ENCODE assay signal across 11 cellular contexts in the genomic region with DNA sequence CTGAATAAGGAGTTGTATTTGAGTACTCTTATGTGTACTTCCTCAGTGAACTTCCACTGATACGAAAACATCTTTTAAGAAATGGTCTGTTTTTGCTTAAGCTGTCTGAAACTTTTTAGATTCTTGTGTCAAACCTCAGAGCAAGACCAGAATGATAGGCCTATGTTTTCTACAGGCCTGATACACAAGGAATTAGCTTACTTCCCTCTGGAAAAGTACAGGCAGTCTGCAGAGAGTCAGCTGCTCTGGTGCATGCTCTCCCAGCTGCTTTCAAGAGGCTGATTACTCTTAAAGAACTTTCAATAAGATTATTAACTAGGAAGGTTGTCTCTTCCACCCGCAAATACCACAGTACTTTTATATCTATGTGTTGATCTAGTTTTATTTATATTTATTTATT. TPM values are rescaled to one million over a fixed set of nuclear protein-coding genes. Genes with fewer than 3 reads are reported as not detected.
DNase-seq lines count a peak whose midpoint lies in the region; ATAC-seq and TF ChIP-seq lines count a peak whose summit lies in the region.
"Had no signal": no experiment of that assay in that cellular context is flagged by ENCODE, and none has a peak within 500 bp of the region (broad histone marks: within the 10 kb centered on the region; RNA-seq: fewer than 3 reads in every experiment).

No MANE protein-coding gene starts in this region.

- in situ Hi-C loops in GM13977 (cut with MboI; ENCODE audit: low pct_unique_long_range_greater_than_20kb, low sequenced_read_pairs, unreplicated experiment): no loop called here

- H2AFZ ChIP-seq in GM23338: no peak overlapping the region

- peak overlapping the region in 1 of 3 donors; percentile 10 for H3K9ac ChIP-seq in skeletal muscle tissue (ENCODE audit: low read depth in 1 of 3, low read length in 3 of 3)

- H3K9me3 Mint-ChIP-seq in GM23338 (no peaks in the 10 kb centered on the region), brain (peaks cover 0 to 2% (median 0%) of the 10 kb centered on the region in 5 experiments)
- H3K9me3 Mint-ChIP-seq: HFFc6 had no signal

- H3K27ac ChIP-seq in GM23338 (ENCODE audit: low read depth): no peak overlapping the region
- peak overlapping the region; percentile 62 for H3K27ac ChIP-seq in skeletal muscle tissue (ENCODE audit: low read depth, low read length)

- no peaks in the 10 kb centered on the region for H3K9me2 ChIP-seq in GM23338 (ENCODE audit: insufficient read depth)

- no peak for TF ChIP-seq POLR2A in lower leg skin (IDR thresholded peaks at IDR 0.05)

- H3K36me3 ChIP-seq in GM23338 (ENCODE audit: insufficient read depth) (no peaks in the 10 kb centered on the region), skeletal muscle tissue (ENCODE audit: control insufficient read depth in 3 of 3, insufficient read depth in 3 of 3, low read length in 3 of 3) (no peaks in the 10 kb centered on the region)

- peaks cover 23% of the 10 kb centered on the region for H4K20me1 ChIP-seq in GM23338 (replicated peaks; ENCODE audit: insufficient read depth)

- H3K27me3 ChIP-seq in GM23338 (ENCODE audit: insufficient read depth) (no peaks in the 10 kb centered on the region), skeletal muscle tissue (ENCODE audit: control insufficient read depth in 3 of 3, insufficient read depth in 3 of 3, low read length in 3 of 3) (no peaks in the 10 kb centered on the region)

- DNase-seq in GM23338 (ENCODE audit: low spot score) (no peak), left lobe of liver (ENCODE audit: low spot score) (no peak), NCI-H2171 treated with DMSO at 0.1 percent for 48 hours (lab: John Stamatoyannopoulos, UW) (no peak), lower leg skin (ENCODE audit: low spot score in 2 of 2) (no peak), NCI-H1092 treated with DMSO at 0.1 percent for 48 hours (lab: John Stamatoyannopoulos, UW) (no peak), GM13977 (ENCODE audit: low spot score) (no peak)
- DNase-seq: activated CD4-positive, alpha-beta T cell treated with anti-CD3 and anti-CD28 coated beads for 1 hour; activated gamma-delta T cell; HFFc6 had no signal

- peaks cover 9% of the 10 kb centered on the region for H3K4me1 ChIP-seq in GM23338 (ENCODE audit: insufficient read depth)
- peaks cover 7 to 25% (median 24%) of the 10 kb centered on the region in 3 donors for H3K4me1 ChIP-seq in skeletal muscle tissue (ENCODE audit: control insufficient read depth in 3 of 3, insufficient read depth in 3 of 3, low read length in 3 of 3)

- H3K27ac Mint-ChIP-seq in GM23338 (peak overlapping the region; percentile 71; the same call in 1 of the 2 replicates), brain (peak overlapping the region; percentile 55 to 93 (median 89))

- intact Hi-C loops in lower leg skin (cut with DNase I; ENCODE audit: low total_unique reads): no loop called here

- H3K36me3 Mint-ChIP-seq in GM23338 (ENCODE audit: low read depth) (peaks cover 3% of the 10 kb centered on the region; the same call in 2 of the 3 replicates), brain (peaks cover 42% of the 10 kb centered on the region)

- no peak overlapping the region for H3K4me3 ChIP-seq in GM23338
- no peak overlapping the region for H3K4me3 ChIP-seq in skeletal muscle tissue (ENCODE audit: low read length in 3 of 3)
- H3K4me3 ChIP-seq in lower leg skin (ENCODE audit: low read depth, poor library complexity, severe bottlenecking): no peak overlapping the region

- peaks cover 21% of the 10 kb centered on the region for H3K4me1 Mint-ChIP-seq in GM23338
- H3K4me1 Mint-ChIP-seq in brain: peaks cover 59% of the 10 kb centered on the region

- H3K4me2 ChIP-seq in GM23338: no peak overlapping the region

- H3F3A ChIP-seq in GM23338 (replicated peaks; ENCODE audit: low read depth): no peaks in the 10 kb centered on the region

- H3K27me3 Mint-ChIP-seq in GM23338 (ENCODE audit: insufficient read depth, low read depth, poor library complexity) (peaks cover 3% of the 10 kb centered on the region), brain (no peaks in the 10 kb centered on the region)

- TF ChIP-seq CTCF in GM23338 (conservative IDR thresholded peaks at IDR 0.05; ENCODE audit: low read depth in 2 of 2) (no peak), brain (conservative IDR thresholded peaks at IDR 0.05) (no peak), lower leg skin (IDR thresholded peaks at IDR 0.05) (no peak), GM13977 (IDR thresholded peaks at IDR 0.05; ENCODE audit: extremely low read depth, insufficient read depth, missing control alignments) (no peak)

- H3K4me3 Mint-ChIP-seq in GM23338 (no peak overlapping the region), brain (peak overlapping the region in 4 of 5 experiments; percentile 5 to 56 (median 18))
- H3K4me3 Mint-ChIP-seq: HFFc6 had no signal

- H3K79me2 ChIP-seq in GM23338 (replicated peaks; ENCODE audit: insufficient read depth): peaks cover 97% of the 10 kb centered on the region

- no peak for ATAC-seq in GM23338
- ATAC-seq in left lobe of liver: peak; percentile 16

- WGBS in lower leg skin, 2 donors: 39 to 53% methylated on average over 2 of the region's 2 CpGs

- no peaks in the 10 kb centered on the region for H3K9me3 ChIP-seq in skeletal muscle tissue (ENCODE audit: control insufficient read depth in 3 of 3, low read length in 3 of 3)

TF ChIP-seq in GM23338, 12 proteins besides CTCF, POLR2A, EP300 and RAD21:
- TF ChIP-seq EZH2phosphoT487 (IDR thresholded peaks at IDR 0.05; ENCODE audit: unreplicated experiment) (no peak), POLR2AphosphoS5 (IDR thresholded peaks at IDR 0.05; ENCODE audit: low read depth) (no peak), JUNB (IDR thresholded peaks at IDR 0.05; ENCODE audit: unreplicated experiment) (no peak), CREB1 (CRISPR knock-in tag; IDR thresholded peaks at IDR 0.05; ENCODE audit: low read depth) (no peak), NANOG (IDR thresholded peaks at IDR 0.05; ENCODE audit: borderline replicate concordance) (no peak), EZH2 (IDR thresholded peaks at IDR 0.05; ENCODE audit: low read depth, unreplicated experiment) (no peak)
- TF ChIP-seq, protein P1, sequence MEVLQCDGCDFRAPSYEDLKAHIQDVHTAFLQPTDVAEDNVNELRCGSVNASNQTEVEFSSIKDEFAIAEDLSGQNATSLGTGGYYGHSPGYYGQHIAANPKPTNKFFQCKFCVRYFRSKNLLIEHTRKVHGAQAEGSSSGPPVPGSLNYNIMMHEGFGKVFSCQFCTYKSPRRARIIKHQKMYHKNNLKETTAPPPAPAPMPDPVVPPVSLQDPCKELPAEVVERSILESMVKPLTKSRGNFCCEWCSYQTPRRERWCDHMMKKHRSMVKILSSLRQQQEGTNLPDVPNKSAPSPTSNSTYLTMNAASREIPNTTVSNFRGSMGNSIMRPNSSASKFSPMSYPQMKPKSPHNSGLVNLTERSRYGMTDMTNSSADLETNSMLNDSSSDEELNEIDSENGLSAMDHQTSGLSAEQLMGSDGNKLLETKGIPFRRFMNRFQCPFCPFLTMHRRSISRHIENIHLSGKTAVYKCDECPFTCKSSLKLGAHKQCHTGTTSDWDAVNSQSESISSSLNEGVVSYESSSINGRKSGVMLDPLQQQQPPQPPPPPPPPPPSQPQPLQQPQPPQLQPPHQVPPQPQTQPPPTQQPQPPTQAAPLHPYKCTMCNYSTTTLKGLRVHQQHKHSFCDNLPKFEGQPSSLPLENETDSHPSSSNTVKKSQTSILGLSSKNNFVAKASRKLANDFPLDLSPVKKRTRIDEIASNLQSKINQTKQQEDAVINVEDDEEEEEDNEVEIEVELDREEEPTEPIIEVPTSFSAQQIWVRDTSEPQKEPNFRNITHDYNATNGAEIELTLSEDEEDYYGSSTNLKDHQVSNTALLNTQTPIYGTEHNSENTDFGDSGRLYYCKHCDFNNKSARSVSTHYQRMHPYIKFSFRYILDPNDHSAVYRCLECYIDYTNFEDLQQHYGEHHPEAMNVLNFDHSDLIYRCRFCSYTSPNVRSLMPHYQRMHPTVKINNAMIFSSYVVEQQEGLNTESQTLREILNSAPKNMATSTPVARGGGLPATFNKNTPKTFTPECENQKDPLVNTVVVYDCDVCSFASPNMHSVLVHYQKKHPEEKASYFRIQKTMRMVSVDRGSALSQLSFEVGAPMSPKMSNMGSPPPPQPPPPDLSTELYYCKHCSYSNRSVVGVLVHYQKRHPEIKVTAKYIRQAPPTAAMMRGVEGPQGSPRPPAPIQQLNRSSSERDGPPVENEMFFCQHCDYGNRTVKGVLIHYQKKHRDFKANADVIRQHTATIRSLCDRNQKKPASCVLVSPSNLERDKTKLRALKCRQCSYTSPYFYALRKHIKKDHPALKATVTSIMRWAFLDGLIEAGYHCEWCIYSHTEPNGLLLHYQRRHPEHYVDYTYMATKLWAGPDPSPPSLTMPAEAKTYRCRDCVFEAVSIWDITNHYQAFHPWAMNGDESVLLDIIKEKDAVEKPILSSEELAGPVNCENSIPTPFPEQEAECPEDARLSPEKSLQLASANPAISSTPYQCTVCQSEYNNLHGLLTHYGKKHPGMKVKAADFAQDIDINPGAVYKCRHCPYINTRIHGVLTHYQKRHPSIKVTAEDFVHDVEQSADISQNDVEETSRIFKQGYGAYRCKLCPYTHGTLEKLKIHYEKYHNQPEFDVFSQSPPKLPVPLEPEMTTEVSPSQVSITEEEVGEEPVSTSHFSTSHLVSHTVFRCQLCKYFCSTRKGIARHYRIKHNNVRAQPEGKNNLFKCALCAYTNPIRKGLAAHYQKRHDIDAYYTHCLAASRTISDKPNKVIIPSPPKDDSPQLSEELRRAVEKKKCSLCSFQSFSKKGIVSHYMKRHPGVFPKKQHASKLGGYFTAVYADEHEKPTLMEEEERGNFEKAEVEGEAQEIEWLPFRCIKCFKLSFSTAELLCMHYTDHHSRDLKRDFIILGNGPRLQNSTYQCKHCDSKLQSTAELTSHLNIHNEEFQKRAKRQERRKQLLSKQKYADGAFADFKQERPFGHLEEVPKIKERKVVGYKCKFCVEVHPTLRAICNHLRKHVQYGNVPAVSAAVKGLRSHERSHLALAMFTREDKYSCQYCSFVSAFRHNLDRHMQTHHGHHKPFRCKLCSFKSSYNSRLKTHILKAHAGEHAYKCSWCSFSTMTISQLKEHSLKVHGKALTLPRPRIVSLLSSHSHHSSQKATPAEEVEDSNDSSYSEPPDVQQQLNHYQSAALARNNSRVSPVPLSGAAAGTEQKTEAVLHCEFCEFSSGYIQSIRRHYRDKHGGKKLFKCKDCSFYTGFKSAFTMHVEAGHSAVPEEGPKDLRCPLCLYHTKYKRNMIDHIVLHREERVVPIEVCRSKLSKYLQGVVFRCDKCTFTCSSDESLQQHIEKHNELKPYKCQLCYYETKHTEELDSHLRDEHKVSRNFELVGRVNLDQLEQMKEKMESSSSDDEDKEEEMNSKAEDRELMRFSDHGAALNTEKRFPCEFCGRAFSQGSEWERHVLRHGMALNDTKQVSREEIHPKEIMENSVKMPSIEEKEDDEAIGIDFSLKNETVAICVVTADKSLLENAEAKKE (CRISPR knock-in tag; IDR thresholded peaks at IDR 0.05): no peak

RNA-seq across cellular contexts. Expression of a gene that starts 9.5 kb away (rescaled TPM):
- total RNA-seq in GM23338 (2014; rRNA removed; shearing (Covaris generic)): 58.6 and 59.7 TPM in 2 replicates
- polyA plus RNA-seq in GM23338 (2016; fragmentation: Nextera tagmentation; extraction: Ambion mirVana) (34.0 and 40.6 TPM in 2 replicates), brain (ENCODE audit: insufficient read depth, low read depth, low replicate concordance) (9.1 TPM)
- total RNA-seq in left lobe of liver (15.6 TPM), skeletal muscle tissue (36.0 TPM), lower leg skin (10 to 100 TPM; 21.9 to 34.3 (median 26.5) TPM)
